7 cellular contexts compared by ENCODE assay signal in the genomic region with DNA sequence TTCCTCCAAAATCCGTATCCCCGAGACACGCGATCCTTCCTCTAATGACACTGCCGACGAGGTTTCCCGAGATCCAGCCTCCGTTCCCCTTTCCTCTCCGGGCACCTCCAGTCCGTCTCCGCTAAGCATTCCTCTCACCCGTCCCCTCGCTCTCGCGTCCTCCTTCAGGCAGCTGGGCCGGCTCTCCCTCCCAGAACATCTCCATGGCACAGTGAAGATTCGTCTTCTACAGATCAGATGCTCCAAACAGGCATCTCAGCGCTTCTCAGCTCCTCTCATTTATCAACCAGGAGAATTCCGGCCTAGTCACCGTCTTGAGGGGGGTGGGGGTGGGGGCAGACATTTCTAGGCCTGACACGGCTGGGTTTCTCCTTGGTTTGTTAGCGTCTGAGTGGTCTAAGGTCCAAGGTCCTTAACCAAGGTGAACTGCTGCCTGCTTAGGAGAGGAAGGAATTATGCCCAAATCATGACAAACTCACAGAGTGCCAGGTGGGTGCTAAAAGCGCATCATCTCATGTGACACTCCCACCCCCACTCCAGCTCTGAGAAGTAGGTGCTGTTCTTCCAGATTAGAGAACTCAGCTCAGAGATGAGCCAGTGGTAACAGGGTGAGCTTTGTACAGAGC. TPM values are rescaled to one million over a fixed set of nuclear protein-coding genes. Genes with fewer than 3 reads are reported as not detected.
DNase-seq lines count a peak whose midpoint lies in the region; TF ChIP-seq lines count a peak whose summit lies in the region.

A gene (minus strand): TSS at position 457 of the 626 bp plus-strand sequence. CDS start 7,976 bp downstream, outside the sequence.

- H3K27me3 ChIP-seq in colonic mucosa (peaks cover 11% of the 10 kb centered on the region), mesenchymal stem cell (ENCODE audit: control insufficient read depth in 1 of 2, insufficient read depth in 1 of 2, low read length in 2 of 2) (peaks cover 3 to 64% of the 10 kb centered on the region in 2 experiments), uterus (no peaks in the 10 kb centered on the region)

- no peak within 1 kb of the TSS for H2AFZ ChIP-seq in mesenchymal stem cell (ENCODE audit: low read depth, low read length)

- H3K4me2 ChIP-seq in mesenchymal stem cell (ENCODE audit: low read length, poor library complexity, severe bottlenecking): peak within 1 kb of the TSS; percentile 69

- TF ChIP-seq CTCF in colonic mucosa (IDR thresholded peaks at IDR 0.05) (no peak), uterus (IDR thresholded peaks at IDR 0.05) (no peak)

- H3K9me3 ChIP-seq in ES-I3 (ENCODE audit: control insufficient read depth, insufficient read depth, low read length) (no peaks in the 10 kb centered on the region), colonic mucosa (no peaks in the 10 kb centered on the region), mesenchymal stem cell (ENCODE audit: control insufficient read depth, low read length) (no peaks in the 10 kb centered on the region), uterus (no peaks in the 10 kb centered on the region)

- H3K36me3 ChIP-seq in ES-I3 (ENCODE audit: insufficient read depth, low read length): no peaks in the 10 kb centered on the region
- H3K36me3 ChIP-seq in colonic mucosa: no peaks in the 10 kb centered on the region
- H3K36me3 ChIP-seq in mesenchymal stem cell (ENCODE audit: control insufficient read depth in 1 of 2, insufficient read depth in 2 of 2, low read depth in 1 of 2, low read length in 2 of 2): no peaks in the 10 kb centered on the region
- no peaks in the 10 kb centered on the region for H3K36me3 ChIP-seq in uterus

- H4K91ac ChIP-seq in mesenchymal stem cell (ENCODE audit: low read length): no peak within 1 kb of the TSS

- H2BK15ac ChIP-seq in mesenchymal stem cell (ENCODE audit: low read depth, poor library complexity, severe bottlenecking): no peak within 1 kb of the TSS

- H3K14ac ChIP-seq in mesenchymal stem cell (ENCODE audit: low read length in 2 of 2): no peak within 1 kb of the TSS

- no peak within 1 kb of the TSS for H3K27ac ChIP-seq in colonic mucosa
- H3K27ac ChIP-seq in mesenchymal stem cell (ENCODE audit: low read length, poor library complexity, severe bottlenecking): peak within 1 kb of the TSS; percentile 47
- H3K27ac ChIP-seq in uterus: no peak within 1 kb of the TSS

- peaks cover 11% of the 10 kb centered on the region; the same call in 1 of the 2 replicates for H3K4me1 ChIP-seq in ES-I3 (ENCODE audit: insufficient read depth, low read length)
- H3K4me1 ChIP-seq in colonic mucosa: no peaks in the 10 kb centered on the region
- H3K4me1 ChIP-seq in mesenchymal stem cell (ENCODE audit: control insufficient read depth, insufficient read depth, low read depth, low read length): peaks cover 22% of the 10 kb centered on the region
- no peaks in the 10 kb centered on the region for H3K4me1 ChIP-seq in uterus

- DNase-seq in NCI-H2171 treated with DMSO at 0.1 percent for 48 hours (lab: John Stamatoyannopoulos, UW) (peak; percentile 73), colonic mucosa (no peak), mesenchymal stem cell (peak; percentile 29), uterus (no peak), HCEC 1CT (no peak)
- no peak for DNase-seq in activated CD8-positive, alpha-beta memory T cell treated with anti-CD3 and anti-CD28 coated beads, Interleukin-2, amount 50 U/mL, for 48 hours

- H3K79me1 ChIP-seq in mesenchymal stem cell (replicated peaks; ENCODE audit: low read length, poor library complexity, severe bottlenecking): peaks cover 3% of the 10 kb centered on the region

- peak within 1 kb of the TSS in 1 of 2 experiments; percentile 29 for H2BK12ac ChIP-seq in mesenchymal stem cell (ENCODE audit: low read length in 2 of 2)

- H3K18ac ChIP-seq in mesenchymal stem cell (ENCODE audit: low read depth in 1 of 2, low read length in 2 of 2): no peak within 1 kb of the TSS

- peak within 1 kb of the TSS; percentile 42 for H2AK5ac ChIP-seq in mesenchymal stem cell (ENCODE audit: low read length, severe bottlenecking)

- peak within 1 kb of the TSS; percentile 75 for H3K9ac ChIP-seq in ES-I3 (ENCODE audit: low read depth, low read length)
- H3K9ac ChIP-seq in colonic mucosa (ENCODE audit: low read depth in 2 of 2, low read length in 2 of 2): peak within 1 kb of the TSS; percentile 29 to 46
- peak within 1 kb of the TSS; percentile 36 for H3K9ac ChIP-seq in mesenchymal stem cell (ENCODE audit: low read length)

- H3K4me3 ChIP-seq in colonic mucosa (peak within 1 kb of the TSS; percentile 33), mesenchymal stem cell (ENCODE audit: insufficient read depth in 1 of 2, low read depth in 1 of 2, low read length in 2 of 2) (peak within 1 kb of the TSS; percentile 71 to 77), uterus (peak within 1 kb of the TSS; percentile 4 to 48)

- peak within 1 kb of the TSS; percentile 21 for H4K8ac ChIP-seq in mesenchymal stem cell (ENCODE audit: low read length)

- WGBS in mesenchymal stem cell: 6% methylated on average over 21 of the region's 23 CpGs

- H3K4ac ChIP-seq in mesenchymal stem cell (ENCODE audit: low read depth in 1 of 2, low read length in 2 of 2): no peak within 1 kb of the TSS

- H3K23ac ChIP-seq in mesenchymal stem cell (ENCODE audit: low read length in 2 of 2): peak within 1 kb of the TSS in 1 of 2 experiments; percentile 28

- TF ChIP-seq POLR2A in uterus (IDR thresholded peaks at IDR 0.05): no peak

- peak within 1 kb of the TSS; percentile 61 for H2BK5ac ChIP-seq in mesenchymal stem cell (ENCODE audit: low read depth, low read length, poor library complexity, severe bottlenecking)

- no peak within 1 kb of the TSS for H2BK120ac ChIP-seq in mesenchymal stem cell (ENCODE audit: low read depth, low read length)

- intact Hi-C loops in colonic mucosa (cut with DNase I): no loop called here
- intact Hi-C loops in uterus (cut with DNase I; ENCODE audit: low total_unique reads): no loop called here

RNA-seq across cellular contexts. Expression of the gene that starts here (rescaled TPM):
- 1 to 10 TPM; 3.7 to 7.1 TPM for total RNA-seq in colonic mucosa
- 0.14 TPM for polyA plus RNA-seq in mesenchymal stem cell (2013, experiment 1 of 2)
- polyA plus RNA-seq in mesenchymal stem cell (2013, experiment 2 of 2): 0.10 TPM
- total RNA-seq in uterus: 10 to 100 TPM in 1 of 4 donors, 1 to 10 TPM in 1, under 1 TPM in 2; under 0.01 to 31.0 (median 1.6) TPM

Comparison
In these comparisons a context has a peak if more than half of its experiments do, and no peak if none do; other contexts are left out.
1. DNase-seq: peak in NCI-H2171 treated with DMSO at 0.1 percent for 48 hours (single experiment) and mesenchymal stem cell (single experiment); none in colonic mucosa (single experiment), uterus (0 of 2), HCEC 1CT (single experiment) and activated CD8-positive, alpha-beta memory T cell treated with anti-CD3 and anti-CD28 coated beads, Interleukin-2, amount 50 U/mL, for 48 hours (single experiment).
2. Peak in every context shown above with its lines, with median percentiles within 50 percentile points of each other: H3K9ac ChIP-seq and H3K4me3 ChIP-seq.